ENCODE assay signal across 2 cellular contexts in the genomic region with DNA sequence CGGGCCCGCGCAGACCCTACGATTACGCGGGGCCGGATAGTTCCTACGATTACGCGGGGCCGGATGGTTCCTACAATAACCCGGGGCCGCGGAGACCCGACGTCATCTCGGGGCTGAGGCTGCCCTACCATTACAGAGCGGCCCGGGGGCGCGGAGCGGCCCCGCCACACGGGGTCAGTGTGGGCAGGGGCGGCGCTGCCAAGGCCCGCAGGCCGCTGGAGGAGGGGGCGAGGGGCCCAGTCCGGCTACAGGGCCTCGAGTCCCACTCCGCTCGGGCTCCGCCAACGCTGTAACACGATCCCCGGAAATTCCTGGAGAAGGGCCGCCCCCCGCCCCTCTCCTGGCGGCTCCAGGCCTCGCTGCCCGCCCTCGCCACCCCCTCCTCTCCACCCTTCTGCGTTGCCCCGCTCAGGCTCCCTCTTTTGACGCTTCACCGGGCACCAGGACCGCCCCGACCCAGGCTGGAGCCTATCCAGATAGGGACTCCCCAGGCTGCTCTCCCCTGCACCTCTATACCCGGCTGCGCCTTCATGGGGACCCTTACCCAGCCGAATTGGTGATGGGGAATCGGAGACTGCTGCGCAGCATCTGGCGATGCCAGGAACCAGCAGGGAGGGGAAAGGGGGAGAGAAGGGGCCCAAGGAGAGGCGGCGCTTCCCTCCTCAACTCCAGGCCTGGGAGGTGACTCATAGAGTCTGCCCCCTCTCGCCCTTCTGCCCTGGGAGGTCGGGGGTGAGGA.
TF ChIP-seq lines count a peak whose summit lies in the region.

A gene with protein sequence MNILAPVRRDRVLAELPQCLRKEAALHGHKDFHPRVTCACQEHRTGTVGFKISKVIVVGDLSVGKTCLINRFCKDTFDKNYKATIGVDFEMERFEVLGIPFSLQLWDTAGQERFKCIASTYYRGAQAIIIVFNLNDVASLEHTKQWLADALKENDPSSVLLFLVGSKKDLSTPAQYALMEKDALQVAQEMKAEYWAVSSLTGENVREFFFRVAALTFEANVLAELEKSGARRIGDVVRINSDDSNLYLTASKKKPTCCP (minus strand): TSS at position 291 of the 739 bp plus-strand sequence. CDS start 602 bp downstream, outside the sequence.

TF ChIP-seq in IMR-90, 13 proteins besides CTCF, POLR2A, EP300 and RAD21 (continued from another document):
- TF ChIP-seq, protein P1, sequence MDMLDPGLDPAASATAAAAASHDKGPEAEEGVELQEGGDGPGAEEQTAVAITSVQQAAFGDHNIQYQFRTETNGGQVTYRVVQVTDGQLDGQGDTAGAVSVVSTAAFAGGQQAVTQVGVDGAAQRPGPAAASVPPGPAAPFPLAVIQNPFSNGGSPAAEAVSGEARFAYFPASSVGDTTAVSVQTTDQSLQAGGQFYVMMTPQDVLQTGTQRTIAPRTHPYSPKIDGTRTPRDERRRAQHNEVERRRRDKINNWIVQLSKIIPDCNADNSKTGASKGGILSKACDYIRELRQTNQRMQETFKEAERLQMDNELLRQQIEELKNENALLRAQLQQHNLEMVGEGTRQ (IDR thresholded peaks at IDR 0.05; ENCODE audit: low read depth, low read length): no peak
- TF ChIP-seq NFE2L2 (IDR thresholded peaks at IDR 0.05; ENCODE audit: low read depth, low read length) (no peak), MXI1 (IDR thresholded peaks at IDR 0.05; ENCODE audit: borderline replicate concordance, low read depth, low read length) (peak; percentile 39; the same call in 1 of the 2 replicates), FOS (IDR thresholded peaks at IDR 0.05; ENCODE audit: low read depth, low read length) (peak; percentile 84), RFX5 (IDR thresholded peaks at IDR 0.05; ENCODE audit: low read depth, low read length) (no peak), MAFK (IDR thresholded peaks at IDR 0.05; ENCODE audit: low read depth, low read length) (no peak), MAZ (IDR thresholded peaks at IDR 0.05; ENCODE audit: borderline replicate concordance, low read depth, low read length) (peak; percentile 40; the same call in 1 of the 2 replicates), CEBPB (IDR thresholded peaks at IDR 0.05; ENCODE audit: low read depth, low read length) (no peak), RCOR1 (IDR thresholded peaks at IDR 0.05; ENCODE audit: insufficient replicate concordance, low read length) (no peak), SMC3 (IDR thresholded peaks at IDR 0.05; ENCODE audit: low read depth, low read length) (no peak), CHD1 (IDR thresholded peaks at IDR 0.05; ENCODE audit: low read depth, low read length) (peak; percentile 8; the same call in 1 of the 2 replicates)
- TF ChIP-seq, protein P2, sequence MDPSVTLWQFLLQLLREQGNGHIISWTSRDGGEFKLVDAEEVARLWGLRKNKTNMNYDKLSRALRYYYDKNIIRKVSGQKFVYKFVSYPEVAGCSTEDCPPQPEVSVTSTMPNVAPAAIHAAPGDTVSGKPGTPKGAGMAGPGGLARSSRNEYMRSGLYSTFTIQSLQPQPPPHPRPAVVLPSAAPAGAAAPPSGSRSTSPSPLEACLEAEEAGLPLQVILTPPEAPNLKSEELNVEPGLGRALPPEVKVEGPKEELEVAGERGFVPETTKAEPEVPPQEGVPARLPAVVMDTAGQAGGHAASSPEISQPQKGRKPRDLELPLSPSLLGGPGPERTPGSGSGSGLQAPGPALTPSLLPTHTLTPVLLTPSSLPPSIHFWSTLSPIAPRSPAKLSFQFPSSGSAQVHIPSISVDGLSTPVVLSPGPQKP (IDR thresholded peaks at IDR 0.05; ENCODE audit: borderline replicate concordance, low read depth, low read length): no peak

TF ChIP-seq in WTC11, 78 proteins besides CTCF, POLR2A, EP300 and RAD21 (continues in another document):
- TF ChIP-seq, protein P3, sequence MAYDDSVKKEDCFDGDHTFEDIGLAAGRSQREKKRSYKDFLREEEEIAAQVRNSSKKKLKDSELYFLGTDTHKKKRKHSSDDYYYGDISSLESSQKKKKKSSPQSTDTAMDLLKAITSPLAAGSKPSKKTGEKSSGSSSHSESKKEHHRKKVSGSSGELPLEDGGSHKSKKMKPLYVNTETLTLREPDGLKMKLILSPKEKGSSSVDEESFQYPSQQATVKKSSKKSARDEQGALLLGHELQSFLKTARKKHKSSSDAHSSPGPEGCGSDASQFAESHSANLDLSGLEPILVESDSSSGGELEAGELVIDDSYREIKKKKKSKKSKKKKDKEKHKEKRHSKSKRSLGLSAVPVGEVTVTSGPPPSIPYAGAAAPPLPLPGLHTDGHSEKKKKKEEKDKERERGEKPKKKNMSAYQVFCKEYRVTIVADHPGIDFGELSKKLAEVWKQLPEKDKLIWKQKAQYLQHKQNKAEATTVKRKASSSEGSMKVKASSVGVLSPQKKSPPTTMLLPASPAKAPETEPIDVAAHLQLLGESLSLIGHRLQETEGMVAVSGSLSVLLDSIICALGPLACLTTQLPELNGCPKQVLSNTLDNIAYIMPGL (CRISPR knock-in tag; IDR thresholded peaks at IDR 0.05): no peak; the same call in 1 of the 2 replicates
- TF ChIP-seq HMGA2 (CRISPR knock-in tag; IDR thresholded peaks at IDR 0.05): no peak
- TF ChIP-seq, protein P4, sequence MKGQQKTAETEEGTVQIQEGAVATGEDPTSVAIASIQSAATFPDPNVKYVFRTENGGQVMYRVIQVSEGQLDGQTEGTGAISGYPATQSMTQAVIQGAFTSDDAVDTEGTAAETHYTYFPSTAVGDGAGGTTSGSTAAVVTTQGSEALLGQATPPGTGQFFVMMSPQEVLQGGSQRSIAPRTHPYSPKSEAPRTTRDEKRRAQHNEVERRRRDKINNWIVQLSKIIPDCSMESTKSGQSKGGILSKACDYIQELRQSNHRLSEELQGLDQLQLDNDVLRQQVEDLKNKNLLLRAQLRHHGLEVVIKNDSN (CRISPR knock-in tag; IDR thresholded peaks at IDR 0.05): no peak
- no peak for TF ChIP-seq CREM (CRISPR knock-in tag; IDR thresholded peaks at IDR 0.05)
- no peak for TF ChIP-seq NR1H2 (CRISPR knock-in tag; IDR thresholded peaks at IDR 0.05)
- TF ChIP-seq MYBL2 (CRISPR knock-in tag; IDR thresholded peaks at IDR 0.05): no peak
- TF ChIP-seq SOX15 (CRISPR knock-in tag; IDR thresholded peaks at IDR 0.05): no peak
- TF ChIP-seq, protein P5, sequence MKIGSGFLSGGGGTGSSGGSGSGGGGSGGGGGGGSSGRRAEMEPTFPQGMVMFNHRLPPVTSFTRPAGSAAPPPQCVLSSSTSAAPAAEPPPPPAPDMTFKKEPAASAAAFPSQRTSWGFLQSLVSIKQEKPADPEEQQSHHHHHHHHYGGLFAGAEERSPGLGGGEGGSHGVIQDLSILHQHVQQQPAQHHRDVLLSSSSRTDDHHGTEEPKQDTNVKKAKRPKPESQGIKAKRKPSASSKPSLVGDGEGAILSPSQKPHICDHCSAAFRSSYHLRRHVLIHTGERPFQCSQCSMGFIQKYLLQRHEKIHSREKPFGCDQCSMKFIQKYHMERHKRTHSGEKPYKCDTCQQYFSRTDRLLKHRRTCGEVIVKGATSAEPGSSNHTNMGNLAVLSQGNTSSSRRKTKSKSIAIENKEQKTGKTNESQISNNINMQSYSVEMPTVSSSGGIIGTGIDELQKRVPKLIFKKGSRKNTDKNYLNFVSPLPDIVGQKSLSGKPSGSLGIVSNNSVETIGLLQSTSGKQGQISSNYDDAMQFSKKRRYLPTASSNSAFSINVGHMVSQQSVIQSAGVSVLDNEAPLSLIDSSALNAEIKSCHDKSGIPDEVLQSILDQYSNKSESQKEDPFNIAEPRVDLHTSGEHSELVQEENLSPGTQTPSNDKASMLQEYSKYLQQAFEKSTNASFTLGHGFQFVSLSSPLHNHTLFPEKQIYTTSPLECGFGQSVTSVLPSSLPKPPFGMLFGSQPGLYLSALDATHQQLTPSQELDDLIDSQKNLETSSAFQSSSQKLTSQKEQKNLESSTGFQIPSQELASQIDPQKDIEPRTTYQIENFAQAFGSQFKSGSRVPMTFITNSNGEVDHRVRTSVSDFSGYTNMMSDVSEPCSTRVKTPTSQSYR (CRISPR knock-in tag; IDR thresholded peaks at IDR 0.05): 0 out of 2 replicates have a peak, but pooled peaks have one; percentile 76
- TF ChIP-seq ZNF219 (CRISPR knock-in tag; IDR thresholded peaks at IDR 0.05; ENCODE audit: borderline replicate concordance): no peak
- TF ChIP-seq, protein P6, sequence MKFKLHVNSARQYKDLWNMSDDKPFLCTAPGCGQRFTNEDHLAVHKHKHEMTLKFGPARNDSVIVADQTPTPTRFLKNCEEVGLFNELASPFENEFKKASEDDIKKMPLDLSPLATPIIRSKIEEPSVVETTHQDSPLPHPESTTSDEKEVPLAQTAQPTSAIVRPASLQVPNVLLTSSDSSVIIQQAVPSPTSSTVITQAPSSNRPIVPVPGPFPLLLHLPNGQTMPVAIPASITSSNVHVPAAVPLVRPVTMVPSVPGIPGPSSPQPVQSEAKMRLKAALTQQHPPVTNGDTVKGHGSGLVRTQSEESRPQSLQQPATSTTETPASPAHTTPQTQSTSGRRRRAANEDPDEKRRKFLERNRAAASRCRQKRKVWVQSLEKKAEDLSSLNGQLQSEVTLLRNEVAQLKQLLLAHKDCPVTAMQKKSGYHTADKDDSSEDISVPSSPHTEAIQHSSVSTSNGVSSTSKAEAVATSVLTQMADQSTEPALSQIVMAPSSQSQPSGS (CRISPR knock-in tag; IDR thresholded peaks at IDR 0.05; ENCODE audit: borderline replicate concordance, low read depth): no peak
- TF ChIP-seq, protein P7, sequence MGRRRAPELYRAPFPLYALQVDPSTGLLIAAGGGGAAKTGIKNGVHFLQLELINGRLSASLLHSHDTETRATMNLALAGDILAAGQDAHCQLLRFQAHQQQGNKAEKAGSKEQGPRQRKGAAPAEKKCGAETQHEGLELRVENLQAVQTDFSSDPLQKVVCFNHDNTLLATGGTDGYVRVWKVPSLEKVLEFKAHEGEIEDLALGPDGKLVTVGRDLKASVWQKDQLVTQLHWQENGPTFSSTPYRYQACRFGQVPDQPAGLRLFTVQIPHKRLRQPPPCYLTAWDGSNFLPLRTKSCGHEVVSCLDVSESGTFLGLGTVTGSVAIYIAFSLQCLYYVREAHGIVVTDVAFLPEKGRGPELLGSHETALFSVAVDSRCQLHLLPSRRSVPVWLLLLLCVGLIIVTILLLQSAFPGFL (CRISPR knock-in tag; IDR thresholded peaks at IDR 0.05; ENCODE audit: borderline replicate concordance): no peak
- no peak for TF ChIP-seq ZNF263 (CRISPR knock-in tag; IDR thresholded peaks at IDR 0.05; ENCODE audit: low read depth)
- TF ChIP-seq, protein P8, sequence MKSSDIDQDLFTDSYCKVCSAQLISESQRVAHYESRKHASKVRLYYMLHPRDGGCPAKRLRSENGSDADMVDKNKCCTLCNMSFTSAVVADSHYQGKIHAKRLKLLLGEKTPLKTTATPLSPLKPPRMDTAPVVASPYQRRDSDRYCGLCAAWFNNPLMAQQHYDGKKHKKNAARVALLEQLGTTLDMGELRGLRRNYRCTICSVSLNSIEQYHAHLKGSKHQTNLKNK (CRISPR knock-in tag; IDR thresholded peaks at IDR 0.05): no peak
- TF ChIP-seq, protein P9, sequence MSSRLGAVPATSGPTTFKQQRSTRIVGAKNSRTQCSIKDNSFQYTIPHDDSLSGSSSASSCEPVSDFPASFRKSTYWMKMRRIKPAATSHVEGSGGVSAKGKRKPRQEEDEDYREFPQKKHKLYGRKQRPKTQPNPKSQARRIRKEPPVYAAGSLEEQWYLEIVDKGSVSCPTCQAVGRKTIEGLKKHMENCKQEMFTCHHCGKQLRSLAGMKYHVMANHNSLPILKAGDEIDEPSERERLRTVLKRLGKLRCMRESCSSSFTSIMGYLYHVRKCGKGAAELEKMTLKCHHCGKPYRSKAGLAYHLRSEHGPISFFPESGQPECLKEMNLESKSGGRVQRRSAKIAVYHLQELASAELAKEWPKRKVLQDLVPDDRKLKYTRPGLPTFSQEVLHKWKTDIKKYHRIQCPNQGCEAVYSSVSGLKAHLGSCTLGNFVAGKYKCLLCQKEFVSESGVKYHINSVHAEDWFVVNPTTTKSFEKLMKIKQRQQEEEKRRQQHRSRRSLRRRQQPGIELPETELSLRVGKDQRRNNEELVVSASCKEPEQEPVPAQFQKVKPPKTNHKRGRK (CRISPR knock-in tag; IDR thresholded peaks at IDR 0.05; ENCODE audit: borderline replicate concordance): no peak
- TF ChIP-seq OVOL2 (CRISPR knock-in tag; IDR thresholded peaks at IDR 0.05; ENCODE audit: borderline replicate concordance): no peak
- no peak for TF ChIP-seq TP53 (CRISPR knock-in tag; IDR thresholded peaks at IDR 0.05)
- TF ChIP-seq ZNF416 (CRISPR knock-in tag; IDR thresholded peaks at IDR 0.05): no peak
- TF ChIP-seq ELF4 (CRISPR knock-in tag; IDR thresholded peaks at IDR 0.05; ENCODE audit: low read depth): no peak
- TF ChIP-seq, protein P10, sequence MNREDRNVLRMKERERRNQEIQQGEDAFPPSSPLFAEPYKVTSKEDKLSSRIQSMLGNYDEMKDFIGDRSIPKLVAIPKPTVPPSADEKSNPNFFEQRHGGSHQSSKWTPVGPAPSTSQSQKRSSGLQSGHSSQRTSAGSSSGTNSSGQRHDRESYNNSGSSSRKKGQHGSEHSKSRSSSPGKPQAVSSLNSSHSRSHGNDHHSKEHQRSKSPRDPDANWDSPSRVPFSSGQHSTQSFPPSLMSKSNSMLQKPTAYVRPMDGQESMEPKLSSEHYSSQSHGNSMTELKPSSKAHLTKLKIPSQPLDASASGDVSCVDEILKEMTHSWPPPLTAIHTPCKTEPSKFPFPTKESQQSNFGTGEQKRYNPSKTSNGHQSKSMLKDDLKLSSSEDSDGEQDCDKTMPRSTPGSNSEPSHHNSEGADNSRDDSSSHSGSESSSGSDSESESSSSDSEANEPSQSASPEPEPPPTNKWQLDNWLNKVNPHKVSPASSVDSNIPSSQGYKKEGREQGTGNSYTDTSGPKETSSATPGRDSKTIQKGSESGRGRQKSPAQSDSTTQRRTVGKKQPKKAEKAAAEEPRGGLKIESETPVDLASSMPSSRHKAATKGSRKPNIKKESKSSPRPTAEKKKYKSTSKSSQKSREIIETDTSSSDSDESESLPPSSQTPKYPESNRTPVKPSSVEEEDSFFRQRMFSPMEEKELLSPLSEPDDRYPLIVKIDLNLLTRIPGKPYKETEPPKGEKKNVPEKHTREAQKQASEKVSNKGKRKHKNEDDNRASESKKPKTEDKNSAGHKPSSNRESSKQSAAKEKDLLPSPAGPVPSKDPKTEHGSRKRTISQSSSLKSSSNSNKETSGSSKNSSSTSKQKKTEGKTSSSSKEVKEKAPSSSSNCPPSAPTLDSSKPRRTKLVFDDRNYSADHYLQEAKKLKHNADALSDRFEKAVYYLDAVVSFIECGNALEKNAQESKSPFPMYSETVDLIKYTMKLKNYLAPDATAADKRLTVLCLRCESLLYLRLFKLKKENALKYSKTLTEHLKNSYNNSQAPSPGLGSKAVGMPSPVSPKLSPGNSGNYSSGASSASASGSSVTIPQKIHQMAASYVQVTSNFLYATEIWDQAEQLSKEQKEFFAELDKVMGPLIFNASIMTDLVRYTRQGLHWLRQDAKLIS (CRISPR knock-in tag; IDR thresholded peaks at IDR 0.05; ENCODE audit: borderline replicate concordance): peak; percentile 80; the same call in 1 of the 2 replicates
- TF ChIP-seq, protein P11, sequence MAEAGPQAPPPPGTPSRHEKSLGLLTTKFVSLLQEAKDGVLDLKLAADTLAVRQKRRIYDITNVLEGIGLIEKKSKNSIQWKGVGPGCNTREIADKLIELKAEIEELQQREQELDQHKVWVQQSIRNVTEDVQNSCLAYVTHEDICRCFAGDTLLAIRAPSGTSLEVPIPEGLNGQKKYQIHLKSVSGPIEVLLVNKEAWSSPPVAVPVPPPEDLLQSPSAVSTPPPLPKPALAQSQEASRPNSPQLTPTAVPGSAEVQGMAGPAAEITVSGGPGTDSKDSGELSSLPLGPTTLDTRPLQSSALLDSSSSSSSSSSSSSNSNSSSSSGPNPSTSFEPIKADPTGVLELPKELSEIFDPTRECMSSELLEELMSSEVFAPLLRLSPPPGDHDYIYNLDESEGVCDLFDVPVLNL (CRISPR knock-in tag; IDR thresholded peaks at IDR 0.05; ENCODE audit: borderline replicate concordance, low read depth): no peak
- no peak for TF ChIP-seq ZNF671 (CRISPR knock-in tag; IDR thresholded peaks at IDR 0.05)
- TF ChIP-seq ZNF317 (CRISPR knock-in tag; IDR thresholded peaks at IDR 0.05; ENCODE audit: borderline replicate concordance, low read depth): no peak
- no peak for TF ChIP-seq ZNF138 (CRISPR knock-in tag; conservative IDR thresholded peaks at IDR 0.05)
- TF ChIP-seq ATF1 (CRISPR knock-in tag; IDR thresholded peaks at IDR 0.05): no peak
- TF ChIP-seq GRHL2 (CRISPR knock-in tag; IDR thresholded peaks at IDR 0.05; ENCODE audit: insufficient replicate concordance, severe bottlenecking): no peak
